In the genomic region with DNA sequence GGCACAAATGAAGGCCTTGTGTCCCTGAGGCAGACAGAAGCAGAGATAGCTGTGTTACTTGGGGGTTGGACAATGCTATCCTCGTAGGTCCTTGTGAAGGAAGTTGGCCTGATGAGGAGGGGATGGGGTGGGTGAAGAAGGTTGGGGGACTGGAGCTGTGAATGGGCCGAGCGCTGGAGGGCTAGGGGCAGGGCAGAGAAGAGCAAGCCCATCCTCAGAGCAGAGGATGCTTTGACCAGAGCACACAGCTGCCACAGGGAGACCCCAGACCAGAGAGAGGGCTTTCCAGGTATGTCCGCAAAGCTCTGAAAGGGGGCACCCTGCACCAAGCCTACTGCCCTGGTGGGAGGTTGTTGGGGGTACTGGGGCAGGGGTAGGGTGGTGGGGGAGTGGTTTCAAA, we compare ENCODE assay signal across 15 cellular contexts. TPM values are rescaled to one million over a fixed set of nuclear protein-coding genes. Genes with fewer than 3 reads are reported as not detected.
DNase-seq lines count a peak whose midpoint lies in the region; ATAC-seq and TF ChIP-seq lines count a peak whose summit lies in the region.
"Had no signal": no experiment of that assay in that cellular context is flagged by ENCODE, and none has a peak within 500 bp of the region (broad histone marks: within the 10 kb centered on the region; RNA-seq: fewer than 3 reads in every experiment).

No MANE protein-coding gene starts in this region.

- TF ChIP-seq CTCF in RWPE2 (IDR thresholded peaks at IDR 0.05; ENCODE audit: poor library complexity, severe bottlenecking): no peak

- no peak overlapping the region for H3K4me3 Mint-ChIP-seq in activated T-cell treated with anti-CD3 and anti-CD28 coated beads, Interleukin-2, amount 50 U/mL, for 24 hours
- H3K4me3 Mint-ChIP-seq: CD4-positive, CD25-positive, alpha-beta regulatory T cell; H9 had no signal

- H3K9me3 Mint-ChIP-seq in activated T-cell treated with anti-CD3 and anti-CD28 coated beads, Interleukin-2, amount 50 U/mL, for 24 hours: no peaks in the 10 kb centered on the region
- H3K9me3 Mint-ChIP-seq: CD4-positive, CD25-positive, alpha-beta regulatory T cell; H9 had no signal

- no CpG with 5 or more reads among the region's 4 CpGs for WGBS in neuronal stem cell (ENCODE audit: extremely low coverage in 2 of 2, insufficient read length in 2 of 2, insufficient replicate concordance in 1 of 2), 2 donors
- 90% methylated on average over 4 of the region's 4 CpGs for WGBS in urinary bladder

- no peak overlapping the region for H3K4me3 ChIP-seq in RWPE2 (ENCODE audit: severe bottlenecking)
- H3K4me3 ChIP-seq in neuronal stem cell (ENCODE audit: low read length in 2 of 2): no peak overlapping the region
- H3K4me3 ChIP-seq in urinary bladder (ENCODE audit: low read depth, low read length): no peak overlapping the region

- H3K9ac ChIP-seq in neuronal stem cell (ENCODE audit: low read depth, low read length, poor library complexity): no peak overlapping the region

- no peak for ATAC-seq in RWPE2 (ENCODE audit: low read depth)
- ATAC-seq in GM21786 (IDR thresholded peaks at IDR 0.05; ENCODE audit: unreplicated experiment): no peak

- no peak overlapping the region for H3K27ac Mint-ChIP-seq in activated T-cell treated with anti-CD3 and anti-CD28 coated beads, Interleukin-2, amount 50 U/mL, for 24 hours
- H3K27ac Mint-ChIP-seq: CD4-positive, CD25-positive, alpha-beta regulatory T cell; H9 had no signal

- no peak overlapping the region for H2AFZ ChIP-seq in neuronal stem cell (ENCODE audit: low read length)

- peak overlapping the region; percentile 83 for H2BK120ac ChIP-seq in neuronal stem cell (ENCODE audit: low read depth, low read length)

- H3K36me3 ChIP-seq in RWPE2 (ENCODE audit: low read depth) (no peaks in the 10 kb centered on the region), neuronal stem cell (replicated peaks in 1 of 2; ENCODE audit: control insufficient read depth in 2 of 2, insufficient read depth in 2 of 2, low read length in 2 of 2) (no peaks in the 10 kb centered on the region), urinary bladder (ENCODE audit: insufficient read depth) (no peaks in the 10 kb centered on the region)

- H3K27me3 Mint-ChIP-seq in activated T-cell treated with anti-CD3 and anti-CD28 coated beads, Interleukin-2, amount 50 U/mL, for 24 hours: no peaks in the 10 kb centered on the region
- H3K27me3 Mint-ChIP-seq: CD4-positive, CD25-positive, alpha-beta regulatory T cell had no signal

- no peak overlapping the region for H3K23ac ChIP-seq in neuronal stem cell (ENCODE audit: low read depth, low read length, poor library complexity)

- H2BK15ac ChIP-seq in neuronal stem cell (ENCODE audit: low read length): no peak overlapping the region

- no peaks in the 10 kb centered on the region for H3K36me3 Mint-ChIP-seq in activated T-cell treated with anti-CD3 and anti-CD28 coated beads, Interleukin-2, amount 50 U/mL, for 24 hours (ENCODE audit: low read depth)
- H3K36me3 Mint-ChIP-seq: CD4-positive, CD25-positive, alpha-beta regulatory T cell had no signal

- H2AK5ac ChIP-seq in neuronal stem cell (ENCODE audit: low read depth, low read length): peak overlapping the region; percentile 54

- DNase-seq in activated T-cell treated with anti-CD3 and anti-CD28 coated beads, Interleukin-2, amount 50 U/mL, for 24 hours: peak; percentile 8
- DNase-seq in activated T-cell treated with anti-CD3 and anti-CD28 coated beads, Interleukin-2, amount 50 U/mL, for 1 hour: no peak
- DNase-seq in RWPE2 (ENCODE audit: low spot score) (peak; percentile 38), neuronal stem cell (ENCODE audit: low spot score) (no peak), UCSD-AML1 (lab: John Stamatoyannopoulos, UW; ENCODE audit: unreplicated experiment) (no peak)
- DNase-seq: DMS53, H9, KG1, NCI-H1105, NCI-H187, NCI-H446 had no signal

- H3K9me3 ChIP-seq in RWPE2 (ENCODE audit: severe bottlenecking): no peaks in the 10 kb centered on the region
- no peaks in the 10 kb centered on the region for H3K9me3 ChIP-seq in neuronal stem cell (replicated peaks in 1 of 2; ENCODE audit: control insufficient read depth in 2 of 2, insufficient read depth in 1 of 2, low read depth in 1 of 2, low read length in 2 of 2)

- H3K4me1 ChIP-seq in RWPE2 (ENCODE audit: insufficient read depth, poor library complexity, severe bottlenecking) (no peaks in the 10 kb centered on the region), neuronal stem cell (ENCODE audit: control insufficient read depth in 2 of 2, insufficient read depth in 1 of 2, low read depth in 1 of 2, low read length in 2 of 2) (no peaks in the 10 kb centered on the region), urinary bladder (ENCODE audit: insufficient read depth) (peaks cover 3% of the 10 kb centered on the region)

- H3K79me1 ChIP-seq in neuronal stem cell (ENCODE audit: low read depth, low read length): no peaks in the 10 kb centered on the region

- no peak overlapping the region for H3K27ac ChIP-seq in RWPE2 (ENCODE audit: poor library complexity, severe bottlenecking)
- H3K27ac ChIP-seq in neuronal stem cell (replicated peaks; ENCODE audit: low read length): no peak overlapping the region
- H3K27ac ChIP-seq in urinary bladder (ENCODE audit: low read depth): peak overlapping the region; percentile 12

- no peak overlapping the region for H3K4ac ChIP-seq in neuronal stem cell (ENCODE audit: low read length)

- no peak overlapping the region for H3K18ac ChIP-seq in neuronal stem cell (ENCODE audit: low read length)

- no peak overlapping the region for H2BK12ac ChIP-seq in neuronal stem cell (ENCODE audit: low read length)

- H3K14ac ChIP-seq in neuronal stem cell (ENCODE audit: low read length): no peak overlapping the region

- no peak overlapping the region for H3K4me2 ChIP-seq in neuronal stem cell (ENCODE audit: insufficient read depth, low read length, poor library complexity, severe bottlenecking)

- H3K4me1 Mint-ChIP-seq in activated T-cell treated with anti-CD3 and anti-CD28 coated beads, Interleukin-2, amount 50 U/mL, for 24 hours (ENCODE audit: low read depth): peaks cover 13% of the 10 kb centered on the region

- no peak overlapping the region for H4K91ac ChIP-seq in neuronal stem cell (ENCODE audit: low read depth, low read length, poor library complexity)

- H3K27me3 ChIP-seq in RWPE2 (ENCODE audit: insufficient read depth, poor library complexity, severe bottlenecking) (no peaks in the 10 kb centered on the region), neuronal stem cell (ENCODE audit: control insufficient read depth in 3 of 3, insufficient read depth in 3 of 3, low read depth in 1 of 3, low read length in 3 of 3) (peaks cover 0 to 36% (median 2%) of the 10 kb centered on the region in 3 experiments)

- H2BK5ac ChIP-seq in neuronal stem cell (ENCODE audit: low read length): no peak overlapping the region

- H4K8ac ChIP-seq in neuronal stem cell (ENCODE audit: low read depth, low read length): no peak overlapping the region

RNA-seq across cellular contexts. Expression of a gene that starts 5.7 kb away (rescaled TPM):
- polyA plus RNA-seq in neuronal stem cell (2013, experiment 1 of 2): 8.2 TPM
- polyA plus RNA-seq in neuronal stem cell (2013, experiment 2 of 2): 8.4 TPM
- total RNA-seq in urinary bladder: 55.0 TPM
- 31.6 TPM for polyA plus RNA-seq in urinary bladder

RNA-seq across cellular contexts. Expression of a gene that starts 9.2 kb away (rescaled TPM):
- polyA plus RNA-seq in neuronal stem cell (2013, experiment 1 of 2): not detected
- not detected for polyA plus RNA-seq in neuronal stem cell (2013, experiment 2 of 2)
- total RNA-seq in urinary bladder: not detected
- polyA plus RNA-seq in urinary bladder: not detected
- total RNA-seq: A673; CD4-positive, CD25-positive, alpha-beta regulatory T cell; H9 had no signal

RNA-seq across cellular contexts. Expression of a gene that starts 48.1 kb away (rescaled TPM):
- polyA plus RNA-seq in neuronal stem cell (2013, experiment 1 of 2): 47.7 TPM
- 46.0 TPM for polyA plus RNA-seq in neuronal stem cell (2013, experiment 2 of 2)
- 11.4 TPM for total RNA-seq in urinary bladder
- polyA plus RNA-seq in urinary bladder: 6.9 TPM

Comparison
In these comparisons a context has a peak if more than half of its experiments do, and no peak if none do; other contexts are left out.
1. DNase-seq: peak in activated T-cell treated with anti-CD3 and anti-CD28 coated beads, Interleukin-2, amount 50 U/mL, for 24 hours (single experiment) and RWPE2 (single experiment); none in activated T-cell treated with anti-CD3 and anti-CD28 coated beads, Interleukin-2, amount 50 U/mL, for 1 hour (single experiment), neuronal stem cell (single experiment) and UCSD-AML1 (single experiment).